28 cellular contexts compared by ENCODE assay signal in genomic region chr9:70534058-70534457, GRCh38.
DNase-seq lines count a peak whose midpoint lies in the region; ATAC-seq, FAIRE-seq and TF ChIP-seq lines count a peak whose summit lies in the region.
"Had no signal": no experiment of that assay in that cellular context is flagged by ENCODE, and none has a peak within 500 bp of the region (broad histone marks: within the 10 kb centered on the region; RNA-seq: fewer than 3 reads in every experiment).

No MANE protein-coding gene starts in this region.

- WGBS in smooth muscle cell (ENCODE audit: low lambda C conversion rate): 56% methylated on average over 5 of the region's 5 CpGs
- 83% methylated on average over 5 of the region's 5 CpGs for WGBS in hepatocyte (ENCODE audit: low lambda C conversion rate, missing lambda C conversion rate)

- H3K4me3 Mint-ChIP-seq in astrocyte (ENCODE audit: unreplicated experiment): no peak overlapping the region
- H3K4me3 Mint-ChIP-seq: activated CD4-positive, alpha-beta T cell treated with anti-CD3 and anti-CD28 coated beads, Interleukin-2, amount 10 ng/mL, durations not matched to agents 7 days and 5 days; activated naive CD8-positive, alpha-beta T cell treated with anti-CD3 and anti-CD28 coated beads, Interleukin-2, amount 10 ng/mL, durations not matched to agents 7 days and 5 days; activated T-cell treated with anti-CD3 and anti-CD28 coated beads, Interleukin-2, amount 50 U/mL, for 24 hours; immature natural killer cell had no signal

- no peaks in the 10 kb centered on the region for H3F3A ChIP-seq in smooth muscle cell (ENCODE audit: low read depth)

- no peak overlapping the region for H3K4me3 ChIP-seq in astrocyte (ENCODE audit: insufficient read depth, low read depth, low read length)
- H3K4me3 ChIP-seq in smooth muscle cell: no peak overlapping the region
- H3K4me3 ChIP-seq in hepatocyte: no peak overlapping the region
- H3K4me3 ChIP-seq: prostate gland, sigmoid colon, thoracic aorta, uterus had no signal

- H3K27ac ChIP-seq in astrocyte (ENCODE audit: low read depth, low read length) (no peak overlapping the region), smooth muscle cell (ENCODE audit: low read depth) (no peak overlapping the region), hepatocyte (no peak overlapping the region)
- H3K27ac ChIP-seq: prostate gland, RWPE1, sigmoid colon, thoracic aorta, uterus had no signal

- H3K9me3 ChIP-seq in astrocyte (ENCODE audit: insufficient read depth, low read depth, low read length) (no peaks in the 10 kb centered on the region), smooth muscle cell (replicated peaks; ENCODE audit: low read depth) (no peaks in the 10 kb centered on the region), hepatocyte (ENCODE audit: low read depth) (no peaks in the 10 kb centered on the region)
- H3K9me3 ChIP-seq: prostate gland, sigmoid colon, thoracic aorta, uterus had no signal

- H3K9me3 Mint-ChIP-seq in astrocyte (ENCODE audit: unreplicated experiment): no peaks in the 10 kb centered on the region
- H3K9me3 Mint-ChIP-seq: activated CD4-positive, alpha-beta T cell treated with anti-CD3 and anti-CD28 coated beads, Interleukin-2, amount 10 ng/mL, durations not matched to agents 7 days and 5 days; activated T-cell treated with anti-CD3 and anti-CD28 coated beads, Interleukin-2, amount 50 U/mL, for 24 hours; immature natural killer cell had no signal

- H3K4me1 Mint-ChIP-seq in astrocyte (ENCODE audit: low read depth, unreplicated experiment): peaks cover 5% of the 10 kb centered on the region
- H3K4me1 Mint-ChIP-seq: immature natural killer cell had no signal

- H3K9ac ChIP-seq in astrocyte (ENCODE audit: low read length): no peak overlapping the region
- no peak overlapping the region for H3K9ac ChIP-seq in smooth muscle cell (ENCODE audit: low read depth)

- no peaks in the 10 kb centered on the region for H4K20me1 ChIP-seq in astrocyte (ENCODE audit: insufficient read depth, low read length)
- H4K20me1 ChIP-seq in smooth muscle cell (ENCODE audit: low read depth): no peaks in the 10 kb centered on the region
- H4K20me1 ChIP-seq in hepatocyte (ENCODE audit: insufficient read depth, poor library complexity, severe bottlenecking): no peaks in the 10 kb centered on the region

- peaks cover 9% of the 10 kb centered on the region for H3K27me3 Mint-ChIP-seq in astrocyte (ENCODE audit: low read depth, unreplicated experiment)
- H3K27me3 Mint-ChIP-seq: activated CD4-positive, alpha-beta T cell treated with anti-CD3 and anti-CD28 coated beads, Interleukin-2, amount 10 ng/mL, durations not matched to agents 7 days and 5 days; activated T-cell treated with anti-CD3 and anti-CD28 coated beads, Interleukin-2, amount 50 U/mL, for 24 hours had no signal

- H3K4me1 ChIP-seq in astrocyte (ENCODE audit: insufficient read depth, low read length) (no peaks in the 10 kb centered on the region), smooth muscle cell (ENCODE audit: low read depth) (no peaks in the 10 kb centered on the region), hepatocyte (ENCODE audit: insufficient read depth) (no peaks in the 10 kb centered on the region)
- H3K4me1 ChIP-seq: prostate gland, sigmoid colon, uterus had no signal

- H3K79me2 ChIP-seq in astrocyte (ENCODE audit: insufficient read depth, low read length) (no peaks in the 10 kb centered on the region), smooth muscle cell (ENCODE audit: low read depth) (no peaks in the 10 kb centered on the region), hepatocyte (no peaks in the 10 kb centered on the region)

- H3K36me3 ChIP-seq in astrocyte (ENCODE audit: insufficient read depth, low read length) (no peaks in the 10 kb centered on the region), smooth muscle cell (ENCODE audit: low read depth) (no peaks in the 10 kb centered on the region), hepatocyte (replicated peaks; ENCODE audit: insufficient read depth, low read depth) (no peaks in the 10 kb centered on the region)
- H3K36me3 ChIP-seq: prostate gland, sigmoid colon, thoracic aorta, uterus had no signal

- H3K4me2 ChIP-seq in astrocyte (ENCODE audit: low read length) (peak overlapping the region; percentile 36), smooth muscle cell (peak overlapping the region; percentile 26), hepatocyte (no peak overlapping the region)

- no peaks in the 10 kb centered on the region for H3K36me3 Mint-ChIP-seq in astrocyte (ENCODE audit: low read depth, unreplicated experiment)
- H3K36me3 Mint-ChIP-seq: activated naive CD8-positive, alpha-beta T cell treated with anti-CD3 and anti-CD28 coated beads, Interleukin-2, amount 10 ng/mL, durations not matched to agents 7 days and 5 days; immature natural killer cell had no signal

- H3K27me3 ChIP-seq in astrocyte (ENCODE audit: insufficient read depth, low read length) (no peaks in the 10 kb centered on the region), smooth muscle cell (ENCODE audit: low read depth) (no peaks in the 10 kb centered on the region), hepatocyte (no peaks in the 10 kb centered on the region)
- H3K27me3 ChIP-seq: sigmoid colon, uterus had no signal

- no peak for ATAC-seq in HG02623 (IDR thresholded peaks at IDR 0.05; ENCODE audit: unreplicated experiment)
- ATAC-seq: left lobe of liver had no signal

- no peaks in the 10 kb centered on the region for H3K9me2 ChIP-seq in hepatocyte (replicated peaks; ENCODE audit: insufficient read depth)

- H2AFZ ChIP-seq in astrocyte (ENCODE audit: low read depth, low read length) (peak overlapping the region; percentile 23), smooth muscle cell (ENCODE audit: low read depth) (no peak overlapping the region), hepatocyte (no peak overlapping the region)

- no peak overlapping the region for H3K27ac Mint-ChIP-seq in astrocyte (ENCODE audit: unreplicated experiment)
- H3K27ac Mint-ChIP-seq: activated CD4-positive, alpha-beta T cell treated with anti-CD3 and anti-CD28 coated beads, Interleukin-2, amount 10 ng/mL, durations not matched to agents 7 days and 5 days; activated naive CD8-positive, alpha-beta T cell treated with anti-CD3 and anti-CD28 coated beads, Interleukin-2, amount 10 ng/mL, durations not matched to agents 7 days and 5 days; activated T-cell treated with anti-CD3 and anti-CD28 coated beads, Interleukin-2, amount 50 U/mL, for 24 hours; immature natural killer cell had no signal

- peak; percentile 57 for DNase-seq in LHCN-M2 (ENCODE audit: low read depth)
- no peak for DNase-seq in astrocyte (ENCODE audit: low read depth)
- peak; percentile 11 for DNase-seq in hepatic stellate cell (ENCODE audit: low spot score)
- no peak for DNase-seq in smooth muscle cell (lab: John Stamatoyannopoulos, UW; ENCODE audit: unreplicated experiment)
- DNase-seq in hepatocyte (ENCODE audit: low spot score): no peak
- DNase-seq in activated CD4-positive, alpha-beta T cell treated with anti-CD3 and anti-CD28 coated beads for 1 hour: no peak
- DNase-seq: activated CD4-positive, alpha-beta T cell treated with anti-CD3 and anti-CD28 coated beads, Interleukin-2, amount 10 ng/mL, durations not matched to agents 7 days and 5 days; activated gamma-delta T cell; activated naive CD8-positive, alpha-beta T cell treated with anti-CD3 and anti-CD28 coated beads, Interleukin-2, amount 10 ng/mL, durations not matched to agents 7 days and 5 days; activated T-cell treated with anti-CD3 and anti-CD28 coated beads, Interleukin-2, amount 50 U/mL, for 24 hours; Calu3; effector CD8-positive, alpha-beta T cell; foreskin melanocyte; hippocampal formation; immature natural killer cell; mesenchymal stem cell; NCI-H1048; NCI-H1930; sigmoid colon; stimulated activated naive CD4-positive, alpha-beta T cell; T-helper 9 cell; uterus had no signal

- peak; percentile 17 for FAIRE-seq in astrocyte (lab: Jason Lieb, UNC)
- FAIRE-seq: H1 had no signal

- no peak for TF ChIP-seq CTCF in astrocyte (IDR thresholded peaks at IDR 0.05; ENCODE audit: insufficient read depth, low read depth, low read length)
- no peak for TF ChIP-seq CTCF in smooth muscle cell (IDR thresholded peaks at IDR 0.05; ENCODE audit: borderline replicate concordance, insufficient read depth, poor library complexity, severe bottlenecking)
- no peak for TF ChIP-seq CTCF in hepatocyte (IDR thresholded peaks at IDR 0.05; ENCODE audit: poor library complexity)

Comparison
In these comparisons a context has a peak if more than half of its experiments do, and no peak if none do; other contexts are left out.
1. DNase-seq: peak in LHCN-M2 (single experiment) and hepatic stellate cell (single experiment); none in astrocyte (single experiment), smooth muscle cell (single experiment), hepatocyte (single experiment) and activated CD4-positive, alpha-beta T cell treated with anti-CD3 and anti-CD28 coated beads for 1 hour (single experiment).